Comparison of ENCODE assay signal across 11 cellular contexts in genomic region chr19:55007537-55007936, GRCh38. TPM values are rescaled to one million over a fixed set of nuclear protein-coding genes. Genes with fewer than 3 reads are reported as not detected.
DNase-seq lines count a peak whose midpoint lies in the region; ATAC-seq and TF ChIP-seq lines count a peak whose summit lies in the region.
"Not testable (repeated sequence)": the region's sequence is repeated elsewhere in the genome, so short reads cannot be mapped to it uniquely, and the experiment has no call there.
"Had no signal": no experiment of that assay in that cellular context is flagged by ENCODE, and none has a peak within 500 bp of the region (broad histone marks: within the 10 kb centered on the region; RNA-seq: fewer than 3 reads in every experiment).

No MANE protein-coding gene starts in this region.

- peak overlapping the region in 6 of 8 donors; percentile 15 to 87 (median 79) for H3K27ac Mint-ChIP-seq in CD8-positive, alpha-beta memory T cell
- H3K27ac Mint-ChIP-seq in activated T-cell treated with anti-CD3 and anti-CD28 coated beads, Interleukin-2, amount 50 U/mL, for 72 hours: peak overlapping the region; percentile 8
- peak overlapping the region; percentile 14 for H3K27ac Mint-ChIP-seq in central memory CD8-positive, alpha-beta T cell (ENCODE audit: low read depth)
- H3K27ac Mint-ChIP-seq in nephron; stimulated activated naive CD8-positive, alpha-beta T cell treated with anti-CD3 and anti-CD28 coated beads, Interleukin-15, amount 100 ng/mL, for 72 hours: not testable (repeated sequence)

- H3K36me3 ChIP-seq in CD8-positive, alpha-beta memory T cell (ENCODE audit: insufficient read depth, low read length): not testable (repeated sequence)
- H3K36me3 ChIP-seq in HUES64 (ENCODE audit: insufficient read depth, low read length): peaks cover 21% of the 10 kb centered on the region

- H3K4me3 Mint-ChIP-seq in CD8-positive, alpha-beta memory T cell: peak overlapping the region in 4 of 7 donors; percentile 21 to 72 (median 64)
- H3K4me3 Mint-ChIP-seq in activated T-cell treated with anti-CD3 and anti-CD28 coated beads, Interleukin-2, amount 50 U/mL, for 72 hours: peak overlapping the region; percentile 4 to 58
- H3K4me3 Mint-ChIP-seq in central memory CD8-positive, alpha-beta T cell: peak overlapping the region; percentile 64
- H3K4me3 Mint-ChIP-seq in nephron: peak overlapping the region; percentile 44 to 48 (median 45)
- H3K4me3 Mint-ChIP-seq in stimulated activated naive CD8-positive, alpha-beta T cell treated with anti-CD3 and anti-CD28 coated beads, Interleukin-15, amount 100 ng/mL, for 72 hours: peak overlapping the region; percentile 52 to 81

- not testable (repeated sequence) for DNase-seq in CD8-positive, alpha-beta memory T cell; activated T-cell treated with anti-CD3 and anti-CD28 coated beads, Interleukin-2, amount 50 U/mL, for 72 hours; central memory CD8-positive, alpha-beta T cell (ENCODE audit: low spot score in 2 of 2); stimulated activated naive CD8-positive, alpha-beta T cell treated with anti-CD3 and anti-CD28 coated beads, Interleukin-15, amount 100 ng/mL, for 72 hours

- CTCF ChIA-PET in CD8-positive, alpha-beta memory T cell (lab: Charles Lee): not testable (repeated sequence)

- not testable (repeated sequence) for H3K4me3 ChIP-seq in CD8-positive, alpha-beta memory T cell (ENCODE audit: low read length)
- peak overlapping the region; percentile 85 for H3K4me3 ChIP-seq in HUES64 (ENCODE audit: low read length)
- 0 out of 2 replicates have a peak overlapping the region, but pooled peaks have one; percentile 9 for H3K4me3 ChIP-seq in iPS-18c (ENCODE audit: insufficient read depth, low read depth, low read length)

- peaks cover 4 to 14% of the 10 kb centered on the region in 2 donors for H3K27me3 Mint-ChIP-seq in CD8-positive, alpha-beta memory T cell
- H3K27me3 Mint-ChIP-seq in activated T-cell treated with anti-CD3 and anti-CD28 coated beads, Interleukin-2, amount 50 U/mL, for 72 hours (ENCODE audit: low read depth); central memory CD8-positive, alpha-beta T cell; stimulated activated naive CD8-positive, alpha-beta T cell treated with anti-CD3 and anti-CD28 coated beads, Interleukin-15, amount 100 ng/mL, for 72 hours: not testable (repeated sequence)
- H3K27me3 Mint-ChIP-seq in nephron (ENCODE audit: low read depth): peaks cover 12% of the 10 kb centered on the region

- 13% methylated on average over 3 of the region's 3 CpGs for WGBS in HUES64

- POLR2A ChIA-PET in CD8-positive, alpha-beta memory T cell (lab: Charles Lee): not testable (repeated sequence)

- peaks cover 15 to 51% (median 38%) of the 10 kb centered on the region in 3 donors for H3K36me3 Mint-ChIP-seq in CD8-positive, alpha-beta memory T cell
- peaks cover 39 to 55% of the 10 kb centered on the region in 2 donors for H3K36me3 Mint-ChIP-seq in activated T-cell treated with anti-CD3 and anti-CD28 coated beads, Interleukin-2, amount 50 U/mL, for 72 hours (ENCODE audit: insufficient read depth in 2 of 2)
- peaks cover 19% of the 10 kb centered on the region for H3K36me3 Mint-ChIP-seq in central memory CD8-positive, alpha-beta T cell (ENCODE audit: insufficient read depth)
- peaks cover 22% of the 10 kb centered on the region for H3K36me3 Mint-ChIP-seq in nephron (ENCODE audit: low read depth)

- H3K9ac ChIP-seq in HUES64 (ENCODE audit: low read depth, low read length): peak overlapping the region; percentile 33; the same call in 1 of the 2 replicates

- H3K9me3 ChIP-seq in CD8-positive, alpha-beta memory T cell (ENCODE audit: low read length): peaks cover 19% of the 10 kb centered on the region
- not testable (repeated sequence) for H3K9me3 ChIP-seq in HUES64 (ENCODE audit: insufficient read depth, low read depth, low read length); iPS-18c (ENCODE audit: control insufficient read depth, insufficient read depth, low read length)

- not testable (repeated sequence) for ATAC-seq in activated T-cell treated with anti-CD3 and anti-CD28 coated beads, Interleukin-2, amount 50 U/mL, for 72 hours (replicated peaks in 1 of 2); central memory CD8-positive, alpha-beta T cell (replicated peaks; ENCODE audit: extremely low read depth, poor library complexity, severe bottlenecking); stimulated activated naive CD8-positive, alpha-beta T cell treated with anti-CD3 and anti-CD28 coated beads, Interleukin-15, amount 100 ng/mL, for 72 hours

- peaks cover 13% of the 10 kb centered on the region for H3K4me1 ChIP-seq in CD8-positive, alpha-beta memory T cell (ENCODE audit: insufficient read depth, low read length)
- not testable (repeated sequence) for H3K4me1 ChIP-seq in HUES64 (ENCODE audit: insufficient read depth, low read length)

- H3K4me1 Mint-ChIP-seq in CD8-positive, alpha-beta memory T cell: peaks cover 31 to 47% (median 39%) of the 10 kb centered on the region in 3 donors
- H3K4me1 Mint-ChIP-seq in activated T-cell treated with anti-CD3 and anti-CD28 coated beads, Interleukin-2, amount 50 U/mL, for 72 hours (ENCODE audit: low read depth): peaks cover 17% of the 10 kb centered on the region
- H3K4me1 Mint-ChIP-seq in central memory CD8-positive, alpha-beta T cell: peaks cover 37% of the 10 kb centered on the region
- not testable (repeated sequence) for H3K4me1 Mint-ChIP-seq in nephron
- peaks cover 22% of the 10 kb centered on the region for H3K4me1 Mint-ChIP-seq in stimulated activated naive CD8-positive, alpha-beta T cell treated with anti-CD3 and anti-CD28 coated beads, Interleukin-15, amount 100 ng/mL, for 72 hours

- H3K9me3 Mint-ChIP-seq in CD8-positive, alpha-beta memory T cell: peaks cover 9 to 65% (median 32%) of the 10 kb centered on the region in 5 donors
- H3K9me3 Mint-ChIP-seq in activated T-cell treated with anti-CD3 and anti-CD28 coated beads, Interleukin-2, amount 50 U/mL, for 72 hours: peaks cover 27 to 31% of the 10 kb centered on the region in 2 donors
- peaks cover 34% of the 10 kb centered on the region for H3K9me3 Mint-ChIP-seq in central memory CD8-positive, alpha-beta T cell
- H3K9me3 Mint-ChIP-seq in nephron: peaks cover 56% of the 10 kb centered on the region
- H3K9me3 Mint-ChIP-seq in stimulated activated naive CD8-positive, alpha-beta T cell treated with anti-CD3 and anti-CD28 coated beads, Interleukin-15, amount 100 ng/mL, for 72 hours: peaks cover 53 to 71% of the 10 kb centered on the region in 2 donors

- not testable (repeated sequence) for TF ChIP-seq CTCF in VCaP (conservative IDR thresholded peaks at IDR 0.05); nephron (IDR thresholded peaks at IDR 0.05; ENCODE audit: unreplicated experiment in 3 of 3)

- H3K27me3 ChIP-seq in CD8-positive, alpha-beta memory T cell (ENCODE audit: insufficient read depth, low read length, poor library complexity, severe bottlenecking); HUES64 (ENCODE audit: insufficient read depth, low read length): not testable (repeated sequence)

- peak overlapping the region; percentile 20 for H3K27ac ChIP-seq in CD8-positive, alpha-beta memory T cell (ENCODE audit: low read depth, low read length)
- H3K27ac ChIP-seq in HUES64 (ENCODE audit: low read depth, low read length) (peak overlapping the region; percentile 64; the same call in 1 of the 2 replicates), VCaP (peak overlapping the region; percentile 41; the same call in 1 of the 2 replicates)

RNA-seq across cellular contexts. Expression of gene GP6, which starts 30.5 kb away (rescaled TPM):
- not detected for total RNA-seq in CD8-positive, alpha-beta memory T cell
- polyA plus RNA-seq in CD8-positive, alpha-beta memory T cell: 0.21 TPM
- polyA plus RNA-seq in HUES64 (2013, experiment 1 of 2): 0.10 TPM
- not detected for polyA plus RNA-seq in HUES64 (2013, experiment 2 of 2)
- total RNA-seq in activated T-cell treated with anti-CD3 and anti-CD28 coated beads, Interleukin-2, amount 50 U/mL, for 72 hours: under 1 TPM; 0.24 to 0.39 TPM
- total RNA-seq: activated CD4-positive, alpha-beta memory T cell treated with anti-CD3 and anti-CD28 coated beads for 36 hours; esophagus squamous epithelium; SJSA1 had no signal

RNA-seq across cellular contexts. Expression of gene NLRP2, which starts 41.4 kb away (rescaled TPM):
- total RNA-seq in CD8-positive, alpha-beta memory T cell: 10 to 100 TPM; 10.2 to 12.7 TPM
- 5.6 TPM for polyA plus RNA-seq in CD8-positive, alpha-beta memory T cell
- 110 TPM for polyA plus RNA-seq in HUES64 (2013, experiment 1 of 2)
- polyA plus RNA-seq in HUES64 (2013, experiment 2 of 2): 118 TPM
- 1 to 10 TPM; 6.6 to 9.9 TPM for total RNA-seq in activated T-cell treated with anti-CD3 and anti-CD28 coated beads, Interleukin-2, amount 50 U/mL, for 72 hours
- total RNA-seq: SJSA1 had no signal

RNA-seq across cellular contexts. Expression of gene RDH13, which starts 55.4 kb away (rescaled TPM):
- total RNA-seq in CD8-positive, alpha-beta memory T cell: 10 to 100 TPM; 21.4 to 22.2 TPM
- 15.8 TPM for polyA plus RNA-seq in CD8-positive, alpha-beta memory T cell
- polyA plus RNA-seq in HUES64 (2013, experiment 1 of 2): 7.5 TPM
- polyA plus RNA-seq in HUES64 (2013, experiment 2 of 2): 6.0 TPM
- total RNA-seq in activated T-cell treated with anti-CD3 and anti-CD28 coated beads, Interleukin-2, amount 50 U/mL, for 72 hours: 10 to 100 TPM; 11.5 to 13.8 TPM
